ENCODE assay signal across 8 cellular contexts in the genomic region with DNA sequence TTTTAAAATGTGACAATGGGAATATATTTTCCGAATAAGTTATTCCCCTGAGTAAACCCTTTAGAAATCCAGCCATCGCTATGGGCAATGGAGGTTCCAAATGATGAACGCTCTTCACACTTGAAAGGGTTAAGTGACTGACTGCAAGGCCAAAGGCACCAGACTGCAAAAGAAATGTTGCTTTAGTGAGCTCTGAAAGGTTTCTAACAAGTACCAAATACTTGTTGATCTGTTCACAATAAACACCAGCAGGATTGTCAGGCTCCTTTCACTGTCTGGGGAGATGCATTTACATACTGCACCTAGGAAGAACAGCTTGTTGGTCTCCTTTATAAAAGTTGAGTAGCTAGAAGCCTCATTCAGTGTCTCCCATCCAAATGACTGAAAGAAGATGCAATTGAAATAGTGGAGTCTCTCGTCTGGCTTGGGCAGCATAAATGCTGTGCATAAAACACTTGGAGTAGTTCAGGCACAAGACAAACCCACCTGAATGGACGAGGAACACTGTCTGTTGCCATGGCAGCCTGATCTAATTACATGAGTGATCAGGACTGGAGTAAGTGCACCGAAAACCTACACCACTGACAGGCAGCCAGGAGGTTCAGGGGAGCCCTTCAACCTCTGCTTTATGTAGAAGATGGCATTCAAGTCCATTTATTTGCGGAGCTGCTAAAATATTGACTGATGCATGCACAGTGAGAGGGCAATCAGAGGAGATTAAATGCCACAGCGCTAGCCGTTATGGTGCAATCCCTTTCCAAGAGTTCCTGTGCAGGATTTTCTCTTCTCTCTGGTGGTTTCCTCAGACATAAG. TPM values are rescaled to one million over a fixed set of nuclear protein-coding genes. Genes with fewer than 3 reads are reported as not detected.
A peak's percentile ranks its signal among the peaks of the same experiment; 100 is the strongest.
DNase-seq lines count a peak whose midpoint lies in the region; ATAC-seq and TF ChIP-seq lines count a peak whose summit lies in the region.

No MANE protein-coding gene starts in this region.

- H3K4me1 Mint-ChIP-seq in naive B cell, result peaks cover 18 to 31% (median 30%) of the 10 kb centered on the region in 3 donors

- H3K27me3 Mint-ChIP-seq in naive B cell, result peaks cover 16 to 24% (median 22%) of the 10 kb centered on the region in 3 donors

- H3K36me3 Mint-ChIP-seq in naive B cell, result peaks cover 0 to 8% of the 10 kb centered on the region in 2 donors

- peak; percentile 76 for DNase-seq in DMS53 (lab: John Stamatoyannopoulos, UW)
- DNase-seq in DMS53 treated with DMSO at 0.1 percent for 48 hours (lab: John Stamatoyannopoulos, UW; ENCODE audit: unreplicated experiment), result no peak
- peak; percentile 98 for DNase-seq in NCI-H748 (lab: John Stamatoyannopoulos, UW; ENCODE audit: unreplicated experiment)
- DNase-seq in colonic mucosa, result peak; percentile 27
- DNase-seq in naive B cell, result no peak

- H3K27ac ChIP-seq in colonic mucosa, result peak overlapping the region; percentile 97

- no peak overlapping the region for H3K4me3 ChIP-seq in colonic mucosa

- H3K4me3 Mint-ChIP-seq in naive B cell, result peak overlapping the region; percentile 21 to 90 (median 77)

- ATAC-seq in naive B cell (ENCODE audit: low read depth in 2 of 2) (no peak), GM18907 (IDR thresholded peaks at IDR 0.05; ENCODE audit: unreplicated experiment) (no peak), GM19455 (IDR thresholded peaks at IDR 0.05; ENCODE audit: unreplicated experiment) (no peak)
- no peak for ATAC-seq in activated CD4-positive, CD25-positive, alpha-beta regulatory T cell treated with anti-CD3 and anti-CD28 coated beads, Interleukin-2, amount 50 U/mL, for 24 hours

- no peaks in the 10 kb centered on the region for H3K36me3 ChIP-seq in colonic mucosa

- peak overlapping the region in 1 of 2 donors; percentile 91 for H3K9ac ChIP-seq in colonic mucosa (ENCODE audit: low read depth in 2 of 2, low read length in 2 of 2)

- intact Hi-C loops in colonic mucosa (cut with DNase I), result no loop called here

- H3K9me3 ChIP-seq in colonic mucosa, result no peaks in the 10 kb centered on the region

- H3K27me3 ChIP-seq in colonic mucosa, result no peaks in the 10 kb centered on the region

- H3K9me3 Mint-ChIP-seq in naive B cell, result no peaks in the 10 kb centered on the region

- peak overlapping the region in 1 of 6 donors; percentile 87 for H3K27ac Mint-ChIP-seq in naive B cell

- no peak for TF ChIP-seq CTCF in colonic mucosa (IDR thresholded peaks at IDR 0.05)

- peaks cover 26% of the 10 kb centered on the region for H3K4me1 ChIP-seq in colonic mucosa

RNA-seq across cellular contexts. Expression of a gene that starts 2.9 kb away (rescaled TPM):
- 10 to 100 TPM; 24.5 to 41.9 TPM for total RNA-seq in colonic mucosa
- 1 to 10 TPM in 1 of 6 donors, under 1 TPM in 4, not detected in 1; 0.14 to 1.2 (median 0.60) TPM for polyA plus RNA-seq in naive B cell (ENCODE audit: low read depth in 6 of 6)

Comparison
In these comparisons a context has a peak if more than half of its experiments do, and no peak if none do; other contexts are left out.
1. DNase-seq: peak in DMS53 (single experiment), NCI-H748 (single experiment) and colonic mucosa (single experiment); none in DMS53 treated with DMSO at 0.1 percent for 48 hours (single experiment) and naive B cell (single experiment).